Comparison of ENCODE assay signal across 13 cellular contexts in the genomic region with DNA sequence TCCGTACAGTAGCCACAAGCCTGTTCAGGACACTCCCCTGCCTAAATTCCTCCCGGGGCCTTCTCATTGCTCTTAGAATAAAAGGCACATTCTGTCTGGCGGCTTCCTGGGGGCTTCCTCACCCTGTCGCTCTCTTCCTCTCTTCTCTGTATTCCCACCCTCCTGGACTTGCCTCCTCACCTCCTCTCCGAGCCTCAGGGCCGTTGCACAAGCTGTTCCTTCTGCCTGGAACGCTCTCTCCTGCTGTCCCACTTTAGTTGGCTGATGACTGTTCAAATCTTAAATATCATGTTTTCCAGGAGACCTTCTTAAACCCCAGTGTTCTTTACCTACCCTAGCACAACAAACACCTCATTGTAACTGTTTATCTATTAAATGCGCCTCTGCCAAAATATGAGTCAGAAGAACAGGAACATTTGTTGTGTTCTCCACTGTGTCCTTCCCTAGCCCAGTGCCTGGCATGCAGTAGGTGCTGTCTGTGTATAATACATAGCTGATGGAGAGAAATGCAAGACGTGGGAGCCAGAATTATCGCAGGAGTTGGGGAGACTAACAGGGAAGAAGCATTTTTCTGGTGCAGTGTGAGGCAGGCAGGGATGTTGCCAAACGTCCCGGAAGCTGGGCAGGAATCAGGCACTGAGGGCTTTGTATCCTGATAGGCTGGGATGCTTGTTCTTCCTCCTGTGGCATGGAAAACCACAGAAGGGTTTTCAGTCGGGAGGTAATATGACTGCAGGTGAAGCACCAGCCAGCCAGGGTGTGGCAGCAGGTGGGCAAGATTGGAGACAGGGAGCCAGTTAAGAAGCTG. TPM values are rescaled to one million over a fixed set of nuclear protein-coding genes. Genes with fewer than 3 reads are reported as not detected.
A peak's percentile ranks its signal among the peaks of the same experiment; 100 is the strongest.
DNase-seq lines count a peak whose midpoint lies in the region; ATAC-seq and TF ChIP-seq lines count a peak whose summit lies in the region.
"Had no signal": no experiment of that assay in that cellular context is flagged by ENCODE, and none has a peak within 500 bp of the region (broad histone marks: within the 10 kb centered on the region; RNA-seq: fewer than 3 reads in every experiment).

No MANE protein-coding gene starts in this region.

- no peaks in the 10 kb centered on the region for H3K9me3 Mint-ChIP-seq in neural progenitor cell
- no peaks in the 10 kb centered on the region for H3K9me3 Mint-ChIP-seq in natural killer cell treated with Interleukin-12 subunit alpha and Interleukin-12 subunit beta and Interleukin-15 and Interleukin-18, amount 100 ng/mL, for 72 hours
- H3K9me3 Mint-ChIP-seq: activated CD8-positive, alpha-beta T cell treated with anti-CD3 and anti-CD28 coated beads for 36 hours; immature natural killer cell had no signal

- H2AFZ ChIP-seq in neural progenitor cell (replicated peaks): peak overlapping the region; percentile 13

- no peak overlapping the region for H3K9ac ChIP-seq in neural progenitor cell

- no peak overlapping the region for H3K27ac Mint-ChIP-seq in neural progenitor cell
- H3K27ac Mint-ChIP-seq in natural killer cell treated with Interleukin-12 subunit alpha and Interleukin-12 subunit beta and Interleukin-15 and Interleukin-18, amount 100 ng/mL, for 72 hours: no peak overlapping the region
- H3K27ac Mint-ChIP-seq: activated CD8-positive, alpha-beta T cell treated with anti-CD3 and anti-CD28 coated beads for 36 hours; immature natural killer cell had no signal

- H4K20me1 ChIP-seq in neural progenitor cell (ENCODE audit: low read depth): no peaks in the 10 kb centered on the region

- no peak overlapping the region for H3K4me3 Mint-ChIP-seq in neural progenitor cell
- H3K4me3 Mint-ChIP-seq in natural killer cell treated with Interleukin-12 subunit alpha and Interleukin-12 subunit beta and Interleukin-15 and Interleukin-18, amount 100 ng/mL, for 72 hours: no peak overlapping the region
- H3K4me3 Mint-ChIP-seq: activated CD8-positive, alpha-beta T cell treated with anti-CD3 and anti-CD28 coated beads for 36 hours; immature natural killer cell had no signal

- H3K36me3 ChIP-seq in neural progenitor cell (no peaks in the 10 kb centered on the region), ovary (no peaks in the 10 kb centered on the region)
- H3K36me3 ChIP-seq: Peyer's patch had no signal

- no peaks in the 10 kb centered on the region for H3K36me3 Mint-ChIP-seq in neural progenitor cell
- no peaks in the 10 kb centered on the region for H3K36me3 Mint-ChIP-seq in natural killer cell treated with Interleukin-12 subunit alpha and Interleukin-12 subunit beta and Interleukin-15 and Interleukin-18, amount 100 ng/mL, for 72 hours

- H3K27ac ChIP-seq in neural progenitor cell: no peak overlapping the region
- no peak overlapping the region for H3K27ac ChIP-seq in ovary
- H3K27ac ChIP-seq: Peyer's patch had no signal

- H3K9me3 ChIP-seq in neural progenitor cell (ENCODE audit: low read depth): no peaks in the 10 kb centered on the region
- H3K9me3 ChIP-seq in ovary: no peaks in the 10 kb centered on the region
- H3K9me3 ChIP-seq: Peyer's patch had no signal

- H3K27me3 ChIP-seq in neural progenitor cell (no peaks in the 10 kb centered on the region), ovary (no peaks in the 10 kb centered on the region)
- H3K27me3 ChIP-seq: Peyer's patch had no signal

- intact Hi-C loops in ovary (cut with DNase I): no loop called here

- no peak for TF ChIP-seq CTCF in epithelial cell of esophagus (IDR thresholded peaks at IDR 0.05; ENCODE audit: insufficient read depth, low read depth, low read length, missing control alignments)
- TF ChIP-seq CTCF in neural progenitor cell (IDR thresholded peaks at IDR 0.05): no peak
- TF ChIP-seq CTCF in ovary (IDR thresholded peaks at IDR 0.05): no peak

- peaks cover 3% of the 10 kb centered on the region for H3K27me3 Mint-ChIP-seq in neural progenitor cell (ENCODE audit: insufficient read depth, low read depth)
- H3K27me3 Mint-ChIP-seq in natural killer cell treated with Interleukin-12 subunit alpha and Interleukin-12 subunit beta and Interleukin-15 and Interleukin-18, amount 100 ng/mL, for 72 hours: peaks cover 0 to 7% of the 10 kb centered on the region in 2 donors
- H3K27me3 Mint-ChIP-seq: activated CD8-positive, alpha-beta T cell treated with anti-CD3 and anti-CD28 coated beads for 36 hours had no signal

- H3F3A ChIP-seq in neural progenitor cell (ENCODE audit: low read depth): peaks cover 16% of the 10 kb centered on the region

- no peak overlapping the region for H3K4me2 ChIP-seq in neural progenitor cell

- H3K4me1 ChIP-seq in neural progenitor cell (peaks cover 13% of the 10 kb centered on the region), ovary (ENCODE audit: insufficient read depth) (peaks cover 12% of the 10 kb centered on the region)

- TF ChIP-seq POLR2A in ovary (IDR thresholded peaks at IDR 0.05): no peak

- H3K4me1 Mint-ChIP-seq in neural progenitor cell: peaks cover 12% of the 10 kb centered on the region
- H3K4me1 Mint-ChIP-seq in natural killer cell treated with Interleukin-12 subunit alpha and Interleukin-12 subunit beta and Interleukin-15 and Interleukin-18, amount 100 ng/mL, for 72 hours (ENCODE audit: low read depth in 2 of 2): no peaks in the 10 kb centered on the region
- H3K4me1 Mint-ChIP-seq: immature natural killer cell had no signal

- DNase-seq in COLO829 (ENCODE audit: low spot score) (peak; percentile 70), NCI-H510A (lab: John Stamatoyannopoulos, UW) (peak; percentile 53), epithelial cell of esophagus (ENCODE audit: low read depth) (peak; percentile 51), neural progenitor cell (ENCODE audit: low spot score) (no peak), AML-193 (lab: John Stamatoyannopoulos, UW) (no peak), ovary (no peak)
- no peak for DNase-seq in natural killer cell treated with Interleukin-12 subunit alpha and Interleukin-12 subunit beta and Interleukin-15 and Interleukin-18, amount 100 ng/mL, for 72 hours (ENCODE audit: low spot score)
- DNase-seq: activated CD8-positive, alpha-beta T cell treated with anti-CD3 and anti-CD28 coated beads for 36 hours; COR-L47; immature natural killer cell; Peyer's patch had no signal

- no peaks in the 10 kb centered on the region for H3K79me2 ChIP-seq in neural progenitor cell (ENCODE audit: low read depth)

- WGBS in ovary, 3 donors: 41 to 47% (median 46%) methylated on average over 13 of the region's 13 CpGs

- no peak for ATAC-seq in GM21360 (IDR thresholded peaks at IDR 0.05; ENCODE audit: unreplicated experiment)
- no peak for ATAC-seq in natural killer cell treated with Interleukin-12 subunit alpha and Interleukin-12 subunit beta and Interleukin-15 and Interleukin-18, amount 100 ng/mL, for 72 hours
- ATAC-seq: activated CD8-positive, alpha-beta T cell treated with anti-CD3 and anti-CD28 coated beads for 36 hours; sciatic nerve had no signal

- no peak for TF ChIP-seq EP300 in ovary (IDR thresholded peaks at IDR 0.05)

- H3K4me3 ChIP-seq in epithelial cell of esophagus (ENCODE audit: low read length) (no peak overlapping the region), neural progenitor cell (no peak overlapping the region), ovary (no peak overlapping the region)
- H3K4me3 ChIP-seq: Peyer's patch had no signal

RNA-seq across cellular contexts. Expression of a gene that starts 24.1 kb away (rescaled TPM):
- total RNA-seq in neural progenitor cell (ENCODE audit: low replicate concordance) (123 and 138 TPM in 2 replicates), ovary (100 to 1,000 TPM in 1 of 7 donors, 10 to 100 TPM in 6; 49.2 to 101 (median 92.6) TPM)
- 100 to 1,000 TPM; 118 to 131 TPM for total RNA-seq in natural killer cell treated with Interleukin-12 subunit alpha and Interleukin-12 subunit beta and Interleukin-15 and Interleukin-18, amount 100 ng/mL, for 72 hours
- polyA plus RNA-seq in ovary: 100 to 1,000 TPM in 1 of 2 donors, 10 to 100 TPM in 1; 40.2 to 109 TPM

RNA-seq across cellular contexts. Expression of a gene that starts 44.2 kb away (rescaled TPM):
- total RNA-seq in neural progenitor cell (ENCODE audit: low replicate concordance): 35.0 and 81.1 TPM in 2 replicates
- total RNA-seq in natural killer cell treated with Interleukin-12 subunit alpha and Interleukin-12 subunit beta and Interleukin-15 and Interleukin-18, amount 100 ng/mL, for 72 hours: 100 to 1,000 TPM; 153 to 196 TPM
- 10 to 100 TPM; 34.9 to 99.1 (median 69.0) TPM for total RNA-seq in ovary
- polyA plus RNA-seq in ovary: 10 to 100 TPM; 31.4 to 44.3 TPM

RNA-seq across cellular contexts. Expression of a gene that starts 50.9 kb away (rescaled TPM):
- total RNA-seq in neural progenitor cell (ENCODE audit: low replicate concordance) (44.9 and 69.4 TPM in 2 replicates), ovary (10 to 100 TPM; 42.3 to 49.6 (median 45.2) TPM)
- total RNA-seq in natural killer cell treated with Interleukin-12 subunit alpha and Interleukin-12 subunit beta and Interleukin-15 and Interleukin-18, amount 100 ng/mL, for 72 hours: 10 to 100 TPM; 58.4 to 69.2 TPM
- 10 to 100 TPM; 44.0 to 94.6 TPM for polyA plus RNA-seq in ovary

Comparison
In these comparisons a context has a peak if more than half of its experiments do, and no peak if none do; other contexts are left out.
1. DNase-seq: peak in COLO829 (single experiment), NCI-H510A (single experiment) and epithelial cell of esophagus (single experiment); none in neural progenitor cell (single experiment), AML-193 (0 of 2), natural killer cell treated with Interleukin-12 subunit alpha and Interleukin-12 subunit beta and Interleukin-15 and Interleukin-18, amount 100 ng/mL, for 72 hours (single experiment) and ovary (0 of 5).